Comparison of ENCODE assay signal across 13 cellular contexts in the genomic region with DNA sequence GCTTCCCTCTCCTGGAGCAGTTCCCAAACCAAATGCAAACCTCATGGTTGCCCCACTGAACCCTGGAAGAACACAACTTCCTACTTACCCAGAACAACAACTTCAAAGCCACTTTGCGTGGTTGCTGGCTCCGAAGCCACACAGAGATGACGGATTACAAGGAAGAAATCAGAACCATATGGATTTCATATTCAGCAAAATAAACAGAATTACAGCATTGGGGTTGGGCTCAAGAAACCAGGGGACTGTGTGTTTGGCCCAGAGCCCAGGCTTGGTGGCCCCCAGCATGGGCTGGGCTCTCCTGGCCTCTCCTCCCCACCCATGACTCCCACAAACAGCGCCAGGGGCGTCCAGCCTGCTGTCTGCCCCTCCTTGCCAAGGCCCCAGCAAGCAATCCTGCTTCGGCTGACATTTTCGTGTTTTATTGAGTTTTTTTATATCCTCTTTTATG.
DNase-seq lines count a peak whose midpoint lies in the region; ATAC-seq and TF ChIP-seq lines count a peak whose summit lies in the region.
"Had no signal": no experiment of that assay in that cellular context is flagged by ENCODE, and none has a peak within 500 bp of the region (broad histone marks: within the 10 kb centered on the region; RNA-seq: fewer than 3 reads in every experiment).

No MANE protein-coding gene starts in this region.

- H3K27me3 ChIP-seq in heart right ventricle (no peaks in the 10 kb centered on the region), sigmoid colon (no peaks in the 10 kb centered on the region), BE2C (no peaks in the 10 kb centered on the region), PC-9 (ENCODE audit: insufficient read depth, low read depth) (peaks cover 64% of the 10 kb centered on the region)
- H3K27me3 ChIP-seq: adrenal gland had no signal

- POLR2A ChIA-PET in PC-9 (lab: Charles Lee; ENCODE audit: unreplicated experiment): no interaction called here

- H3K36me3 ChIP-seq in heart right ventricle (no peaks in the 10 kb centered on the region), sigmoid colon (no peaks in the 10 kb centered on the region), BE2C (no peaks in the 10 kb centered on the region), PC-9 (ENCODE audit: low read depth) (no peaks in the 10 kb centered on the region)
- H3K36me3 ChIP-seq: adrenal gland, thoracic aorta had no signal

- H3K4me1 ChIP-seq in heart right ventricle (peaks cover 4 to 65% (median 39%) of the 10 kb centered on the region in 9 donors), sigmoid colon (peaks cover 0 to 39% (median 32%) of the 10 kb centered on the region in 4 donors), BE2C (no peaks in the 10 kb centered on the region), PC-9 (replicated peaks; ENCODE audit: insufficient read depth) (no peaks in the 10 kb centered on the region)

- no peak overlapping the region for H3K4me2 ChIP-seq in PC-9

- H3K4me3 ChIP-seq in heart right ventricle (no peak overlapping the region), sigmoid colon (no peak overlapping the region), BE2C (ENCODE audit: low read depth, low read length) (no peak overlapping the region), PC-9 (no peak overlapping the region)
- H3K4me3 ChIP-seq: adrenal gland, thoracic aorta had no signal

- BruUV-seq in PC-9 (replicated peaks; lab: Mats Ljungman, UMichigan): no TSS peak

- H3K9me3 ChIP-seq in heart right ventricle (peaks cover 0 to 12% (median 5%) of the 10 kb centered on the region in 11 donors), sigmoid colon (no peaks in the 10 kb centered on the region), BE2C (no peaks in the 10 kb centered on the region), PC-9 (ENCODE audit: insufficient read depth, low read depth) (no peaks in the 10 kb centered on the region)
- H3K9me3 ChIP-seq: adrenal gland, thoracic aorta had no signal

- TF ChIP-seq POLR2A in sigmoid colon (IDR thresholded peaks at IDR 0.05): no peak

- peak in 1 of 4 donors; percentile 12 for TF ChIP-seq EP300 in sigmoid colon (IDR thresholded peaks at IDR 0.05)

- intact Hi-C loops in heart right ventricle (cut with DNase I) (no loop called here), sigmoid colon (cut with DNase I) (no loop called here), PC-9 (cut with micrococcal nuclease; ENCODE audit: unreplicated experiment) (no loop called here)

- H4K20me1 ChIP-seq in PC-9 (ENCODE audit: insufficient read depth): no peaks in the 10 kb centered on the region

- no peaks in the 10 kb centered on the region for H3K9me2 ChIP-seq in PC-9 (ENCODE audit: insufficient read depth)

- 66 to 72% methylated on average over 7 of the region's 7 CpGs for WGBS in heart right ventricle, 2 donors
- 16 to 50% methylated on average over 7 of the region's 7 CpGs for WGBS in sigmoid colon, 2 donors

- H3K79me2 ChIP-seq in PC-9 (ENCODE audit: low read depth): no peaks in the 10 kb centered on the region

- no peak for TF ChIP-seq CTCF in heart right ventricle (IDR thresholded peaks at IDR 0.05)
- TF ChIP-seq CTCF in sigmoid colon (IDR thresholded peaks at IDR 0.05): no peak
- no peak for TF ChIP-seq CTCF in BE2C (IDR thresholded peaks at IDR 0.05; ENCODE audit: low read depth, low read length)
- no peak for TF ChIP-seq CTCF in PC-9 (conservative IDR thresholded peaks at IDR 0.05)

- CTCF ChIA-PET in PC-9 (lab: Charles Lee): no interaction called here

- peak in 5 of 8 donors; percentile 1 to 24 (median 16) for ATAC-seq in heart right ventricle
- no peak for ATAC-seq in HG02759 (IDR thresholded peaks at IDR 0.05; ENCODE audit: unreplicated experiment)
- ATAC-seq: PC-3 had no signal

- H3K27ac ChIP-seq in heart right ventricle (peak overlapping the region in 9 of 10 donors; percentile 49 to 80 (median 70)), sigmoid colon (peak overlapping the region; percentile 60 to 76 (median 65)), PC-9 (no peak overlapping the region)

- DNase-seq in CD1c-positive myeloid dendritic cell (ENCODE audit: extremely low spot score): peak; percentile 75
- peak; percentile 45 for DNase-seq in amniotic stem cell (lab: John Stamatoyannopoulos, UW)
- DNase-seq in heart right ventricle: no peak
- no peak for DNase-seq in sigmoid colon
- no peak for DNase-seq in BE2C
- no peak for DNase-seq in NAMALWA (ENCODE audit: low spot score)
- no peak for DNase-seq in PC-9
- DNase-seq: CD4-positive, CD25-positive, alpha-beta regulatory T cell; KBM-7; PC-3 had no signal

- no peak overlapping the region for H2AFZ ChIP-seq in PC-9

- no peaks in the 10 kb centered on the region for H3F3A ChIP-seq in PC-9 (ENCODE audit: insufficient read depth, low read depth)

Comparison
In these comparisons a context has a peak if more than half of its experiments do, and no peak if none do; other contexts are left out.
1. DNase-seq: peak in CD1c-positive myeloid dendritic cell (single experiment) and amniotic stem cell (single experiment); none in heart right ventricle (0 of 2), sigmoid colon (single experiment), BE2C (single experiment), NAMALWA (single experiment) and PC-9 (0 of 2).